ENCODE assay signal across 1 cellular context in genomic region chr17:3529817-3530741, GRCh38.
TF ChIP-seq lines count a peak whose summit lies in the region.

No MANE protein-coding gene starts in this region.

TF ChIP-seq in HepG2, 621 proteins besides CTCF, POLR2A, EP300 and RAD21 (continues in another document):
- TF ChIP-seq ZUFSP (CRISPR knock-in tag; IDR thresholded peaks at IDR 0.05; ENCODE audit: borderline replicate concordance), result no peak
- TF ChIP-seq ZBTB8A (CRISPR knock-in tag; IDR thresholded peaks at IDR 0.05; ENCODE audit: borderline replicate concordance, low read depth), result no peak
- TF ChIP-seq ZBTB40 (IDR thresholded peaks at IDR 0.05), result no peak
- no peak for TF ChIP-seq ZBTB40 (CRISPR knock-in tag; IDR thresholded peaks at IDR 0.05)
- TF ChIP-seq ELF3 (CRISPR knock-in tag; IDR thresholded peaks at IDR 0.05), result no peak; the same call in 1 of the 2 replicates
- no peak for TF ChIP-seq SMC3 (IDR thresholded peaks at IDR 0.05; ENCODE audit: low read length)
- no peak for TF ChIP-seq SRY (CRISPR knock-in tag; IDR thresholded peaks at IDR 0.05)
- no peak for TF ChIP-seq ZNF547 (CRISPR knock-in tag; IDR thresholded peaks at IDR 0.05)
- TF ChIP-seq FOXA1 (IDR thresholded peaks at IDR 0.05), result no peak
- no peak for TF ChIP-seq FOXA1 (CRISPR knock-in tag; IDR thresholded peaks at IDR 0.05)
- TF ChIP-seq AGO2 (optimal IDR thresholded peaks at IDR 0.05; ENCODE audit: low read depth, low read length), result no peak
- no peak for TF ChIP-seq ZNF20 (CRISPR knock-in tag; IDR thresholded peaks at IDR 0.05)
- TF ChIP-seq RERE (CRISPR knock-in tag; IDR thresholded peaks at IDR 0.05; ENCODE audit: low read depth), result no peak
- TF ChIP-seq PPARG (CRISPR knock-in tag; conservative IDR thresholded peaks at IDR 0.05), result 0 out of 2 replicates have a peak, but pooled peaks have one; percentile 23
- no peak for TF ChIP-seq ZNF256 (CRISPR knock-in tag; conservative IDR thresholded peaks at IDR 0.05)
- TF ChIP-seq ZXDC (CRISPR knock-in tag; IDR thresholded peaks at IDR 0.05), result no peak
- no peak for TF ChIP-seq HNRNPH1 (optimal IDR thresholded peaks at IDR 0.05; ENCODE audit: low read depth, low read length)
- no peak for TF ChIP-seq ZNF460 (CRISPR knock-in tag; IDR thresholded peaks at IDR 0.05; ENCODE audit: borderline replicate concordance)
- peak; percentile 77 for TF ChIP-seq ZNF281 (CRISPR knock-in tag; IDR thresholded peaks at IDR 0.05; ENCODE audit: borderline replicate concordance)
- no peak for TF ChIP-seq TSC22D2 (CRISPR knock-in tag; IDR thresholded peaks at IDR 0.05; ENCODE audit: borderline replicate concordance)
- TF ChIP-seq ELF1 (CRISPR knock-in tag; IDR thresholded peaks at IDR 0.05), result no peak
- TF ChIP-seq ZNF598 (CRISPR knock-in tag; IDR thresholded peaks at IDR 0.05; ENCODE audit: borderline replicate concordance), result no peak
- TF ChIP-seq TBP (CRISPR knock-in tag; IDR thresholded peaks at IDR 0.05), result no peak
- peak; percentile 16 for TF ChIP-seq XRCC5 (optimal IDR thresholded peaks at IDR 0.05; ENCODE audit: low read length)
- TF ChIP-seq ZMYM4 (CRISPR knock-in tag; IDR thresholded peaks at IDR 0.05), result peak; percentile 38; the same call in 1 of the 2 replicates
- TF ChIP-seq ZSCAN20 (CRISPR knock-in tag; IDR thresholded peaks at IDR 0.05; ENCODE audit: borderline replicate concordance), result no peak
- TF ChIP-seq ZNF12 (CRISPR knock-in tag; IDR thresholded peaks at IDR 0.05), result no peak
- TF ChIP-seq TOPORS (CRISPR knock-in tag; IDR thresholded peaks at IDR 0.05), result 0 out of 2 replicates have a peak, but pooled peaks have one; percentile 33
- no peak for TF ChIP-seq HHEX (CRISPR knock-in tag; IDR thresholded peaks at IDR 0.05)
- TF ChIP-seq ZBTB33 (CRISPR knock-in tag; IDR thresholded peaks at IDR 0.05), result no peak
- TF ChIP-seq MBNL3 (CRISPR knock-in tag; conservative IDR thresholded peaks at IDR 0.05), result no peak
- TF ChIP-seq SRSF1 (optimal IDR thresholded peaks at IDR 0.05; ENCODE audit: low read depth, low read length), result no peak
- no peak for TF ChIP-seq SSRP1 (CRISPR knock-in tag; IDR thresholded peaks at IDR 0.05)
